21 cellular contexts compared by ENCODE assay signal in the genomic region with DNA sequence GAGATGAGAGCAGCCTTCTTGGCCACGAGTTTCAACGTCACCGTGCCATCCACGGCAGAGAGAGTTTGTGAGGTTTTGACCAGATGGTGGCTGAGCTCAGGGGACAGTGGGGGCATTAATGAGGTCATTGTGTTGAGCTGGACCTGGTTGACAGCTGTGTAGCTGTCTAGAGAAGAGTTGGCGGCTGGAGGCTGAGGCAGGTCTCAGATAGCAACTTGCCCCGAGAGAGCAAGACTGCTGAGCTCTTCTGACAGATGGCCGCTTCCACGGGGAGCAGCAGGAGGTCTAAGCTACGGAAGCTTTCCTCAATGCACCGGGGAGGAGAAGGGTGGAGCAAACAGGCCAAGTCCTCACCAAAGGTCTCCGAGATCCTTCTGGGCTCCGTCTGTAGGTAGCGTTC. TPM values are rescaled to one million over a fixed set of nuclear protein-coding genes. Genes with fewer than 3 reads are reported as not detected.
DNase-seq lines count a peak whose midpoint lies in the region; ATAC-seq lines count a peak whose summit lies in the region.
"Had no signal": no experiment of that assay in that cellular context is flagged by ENCODE, and none has a peak within 500 bp of the region (broad histone marks: within the 10 kb centered on the region; RNA-seq: fewer than 3 reads in every experiment).

No MANE protein-coding gene starts in this region.

- no peak overlapping the region for H3K9ac ChIP-seq in mesendoderm (ENCODE audit: low read length)
- H3K9ac ChIP-seq: BLaER1 treated with 17β-estradiol and CSF1 and Interleukin-3, amounts not matched to agents 10 nM and 100 nM had no signal

- no peaks in the 10 kb centered on the region for H3K27me3 ChIP-seq in mesendoderm (ENCODE audit: insufficient read depth, low read length, poor library complexity)
- H3K27me3 ChIP-seq: BLaER1 treated with 17β-estradiol and CSF1 and Interleukin-3, amounts not matched to agents 10 nM and 100 nM; brain microvascular endothelial cell; heart left ventricle; sigmoid colon; tibial nerve had no signal

- no peak overlapping the region for H4K8ac ChIP-seq in mesendoderm (ENCODE audit: low read depth, low read length)

- no peak overlapping the region for H2BK120ac ChIP-seq in mesendoderm (ENCODE audit: low read depth, low read length)

- H3K36me3 ChIP-seq in mesendoderm (ENCODE audit: control insufficient read depth, insufficient read depth, low read length): no peaks in the 10 kb centered on the region
- H3K36me3 ChIP-seq: BLaER1 treated with 17β-estradiol and CSF1 and Interleukin-3, amounts not matched to agents 10 nM and 100 nM; brain microvascular endothelial cell; heart left ventricle; lower lobe of right lung; sigmoid colon; tibial nerve had no signal

- no peak overlapping the region for H2AK5ac ChIP-seq in mesendoderm (ENCODE audit: low read length)

- H4K5ac ChIP-seq in mesendoderm (ENCODE audit: low read length): no peak overlapping the region

- H3K79me2 ChIP-seq in mesendoderm (ENCODE audit: control insufficient read depth, insufficient read depth, low read length): no peaks in the 10 kb centered on the region

- no peak overlapping the region for H2BK15ac ChIP-seq in mesendoderm (replicated peaks; ENCODE audit: low read depth)

- H3K79me1 ChIP-seq in mesendoderm (ENCODE audit: low read length): no peaks in the 10 kb centered on the region

- H2BK5ac ChIP-seq in mesendoderm (ENCODE audit: low read length): no peak overlapping the region

- no peak overlapping the region for H3K4ac ChIP-seq in mesendoderm (ENCODE audit: low read depth, low read length)

- H3K23ac ChIP-seq in mesendoderm (ENCODE audit: low read length): no peak overlapping the region

- no CpG with 5 or more reads among the region's 13 CpGs for WGBS in mesendoderm (ENCODE audit: extremely low coverage, insufficient coverage, low lambda C conversion rate)

- H3K27ac ChIP-seq in caudate nucleus (ENCODE audit: low read depth, low read length): peak overlapping the region; percentile 19
- H3K27ac ChIP-seq in mesendoderm (ENCODE audit: low read depth, low read length): no peak overlapping the region
- H3K27ac ChIP-seq in substantia nigra (ENCODE audit: low read depth, low read length, poor library complexity, severe bottlenecking): peak overlapping the region; percentile 78
- H3K27ac ChIP-seq: BLaER1 treated with 17β-estradiol and CSF1 and Interleukin-3, amounts not matched to agents 10 nM and 100 nM; brain microvascular endothelial cell; heart left ventricle; lower lobe of right lung; sigmoid colon; tibial nerve had no signal

- H3K56ac ChIP-seq in mesendoderm (ENCODE audit: low read length): no peak overlapping the region

- DNase-seq in NCI-H446 treated with DMSO at 0.1 percent for 48 hours (lab: John Stamatoyannopoulos, UW) (peak; percentile 54), caudate nucleus (lab: John Stamatoyannopoulos, UW) (peak in 7 of 61 donors; percentile 2 to 29 (median 10)), mesendoderm (peak; percentile 15), substantia nigra (lab: John Stamatoyannopoulos, UW) (peak in 18 of 49 donors; percentile 1 to 51 (median 10)), NCI-H1048 (lab: John Stamatoyannopoulos, UW) (no peak)
- DNase-seq: activated CD4-positive, alpha-beta T cell treated with anti-CD3 and anti-CD28 coated beads, Interleukin-2, amount 50 U/mL, for 48 hours; activated CD8-positive, alpha-beta memory T cell treated with anti-CD3 and anti-CD28 coated beads, Interleukin-2, amount 50 U/mL, for 4 hours; activated naive CD4-positive, alpha-beta T cell treated with anti-CD3 and anti-CD28 coated beads for 36 hours; brain microvascular endothelial cell; heart left ventricle; kidney glomerular epithelial cell; lower lobe of right lung; mucosa of descending colon; SIG-M5; sigmoid colon; stimulated activated naive CD8-positive, alpha-beta T cell treated with anti-CD3 and anti-CD28 coated beads, Interleukin-15, Interleukin-2, amounts not matched to agents 100 U/mL and 50 U/mL, for 24 hours; T-cell had no signal

- no peaks in the 10 kb centered on the region for H3K4me1 ChIP-seq in mesendoderm (ENCODE audit: control insufficient read depth, low read depth, low read length)
- H3K4me1 ChIP-seq: BLaER1 treated with 17β-estradiol and CSF1 and Interleukin-3, amounts not matched to agents 10 nM and 100 nM; heart left ventricle; lower lobe of right lung; sigmoid colon; tibial nerve had no signal

- no peak overlapping the region for H3K18ac ChIP-seq in mesendoderm (ENCODE audit: low read length)

- no peak overlapping the region for H3K4me2 ChIP-seq in mesendoderm (ENCODE audit: low read length)
- H3K4me2 ChIP-seq: BLaER1 treated with 17β-estradiol and CSF1 and Interleukin-3, amounts not matched to agents 10 nM and 100 nM had no signal

- H3K4me3 ChIP-seq in mesendoderm (ENCODE audit: low read length): no peak overlapping the region
- H3K4me3 ChIP-seq: BLaER1 treated with 17β-estradiol and CSF1 and Interleukin-3, amounts not matched to agents 10 nM and 100 nM; lower lobe of right lung; mucosa of descending colon; sigmoid colon; tibial nerve had no signal

- ATAC-seq in GM21390 (IDR thresholded peaks at IDR 0.05; ENCODE audit: unreplicated experiment) (no peak), HG02610 (IDR thresholded peaks at IDR 0.05; ENCODE audit: unreplicated experiment) (no peak)
- ATAC-seq: heart left ventricle; lower lobe of right lung; mucosa of descending colon; stimulated activated naive CD8-positive, alpha-beta T cell treated with anti-CD3 and anti-CD28 coated beads, Interleukin-15, Interleukin-2, amounts not matched to agents 100 U/mL and 50 U/mL, for 24 hours; T-cell had no signal

RNA-seq across cellular contexts. Expression of gene EIF5A2, which starts 44.8 kb away (rescaled TPM):
- 9.2 TPM for polyA plus RNA-seq in mesendoderm (2013, experiment 1 of 2)
- 9.6 TPM for polyA plus RNA-seq in mesendoderm (2013, experiment 2 of 2)
